In genomic region chr1:176849281-176849680, GRCh38 we compare ENCODE assay signal across 41 cellular contexts.
"Had no signal": no experiment of that assay in that cellular context is flagged by ENCODE, and none has a peak within 500 bp of the region (broad histone marks: within the 10 kb centered on the region; RNA-seq: fewer than 3 reads in every experiment).

No MANE protein-coding gene starts in this region.

- H3K27me3 Mint-ChIP-seq: activated naive CD4-positive, alpha-beta T cell treated with anti-CD3 and anti-CD28 coated beads, Interleukin-2, amount 10 ng/mL, durations not matched to agents 7 days and 5 days; activated naive CD8-positive, alpha-beta T cell treated with anti-CD3 and anti-CD28 coated beads, Interleukin-2, amount 10 ng/mL, durations not matched to agents 7 days and 5 days; activated T-cell treated with anti-CD3 and anti-CD28 coated beads, Interleukin-2, amount 50 U/mL, for 24 hours; brain; central memory CD8-positive, alpha-beta T cell had no signal

- H3K4me1 Mint-ChIP-seq: activated naive CD4-positive, alpha-beta T cell treated with anti-CD3 and anti-CD28 coated beads, Interleukin-2, amount 10 ng/mL, durations not matched to agents 7 days and 5 days; activated naive CD4-positive, alpha-beta T cell treated with anti-CD3 and anti-CD28 coated beads, Interleukin-2, amount 50 U/mL, for 24 hours; activated naive CD8-positive, alpha-beta T cell treated with anti-CD3 and anti-CD28 coated beads for 36 hours; activated naive CD8-positive, alpha-beta T cell treated with anti-CD3 and anti-CD28 coated beads, Interleukin-2, amount 10 ng/mL, durations not matched to agents 7 days and 5 days; activated naive CD8-positive, alpha-beta T cell treated with anti-CD3 and anti-CD28 coated beads, Interleukin-2, amount 50 U/mL, for 24 hours; activated T-helper 17 cell treated with anti-CD3 and anti-CD28 coated beads, Interleukin-2, amount 50 U/mL, for 72 hours; central memory CD8-positive, alpha-beta T cell had no signal

- H3K27me3 ChIP-seq: adrenal gland, ascending aorta, body of pancreas, brain microvascular endothelial cell, breast epithelium, cardiac muscle cell had no signal

- H3K4me3 ChIP-seq: adrenal gland, ascending aorta, body of pancreas, breast epithelium, cardiac muscle cell had no signal

- H3K27ac Mint-ChIP-seq: activated naive CD4-positive, alpha-beta T cell treated with anti-CD3 and anti-CD28 coated beads for 36 hours; activated naive CD4-positive, alpha-beta T cell treated with anti-CD3 and anti-CD28 coated beads, Interleukin-2, amount 10 ng/mL, durations not matched to agents 7 days and 5 days; activated naive CD4-positive, alpha-beta T cell treated with anti-CD3 and anti-CD28 coated beads, Interleukin-2, amount 50 U/mL, for 24 hours; activated naive CD4-positive, alpha-beta T cell treated with anti-CD3 and anti-CD28 coated beads, Interleukin-2, amount 50 U/mL, for 72 hours; activated naive CD8-positive, alpha-beta T cell; activated naive CD8-positive, alpha-beta T cell treated with anti-CD3 and anti-CD28 coated beads for 36 hours; activated naive CD8-positive, alpha-beta T cell treated with anti-CD3 and anti-CD28 coated beads, Interleukin-2, amount 10 ng/mL, durations not matched to agents 7 days and 5 days; activated naive CD8-positive, alpha-beta T cell treated with anti-CD3 and anti-CD28 coated beads, Interleukin-2, amount 50 U/mL, for 24 hours; activated T-cell treated with anti-CD3 and anti-CD28 coated beads, Interleukin-2, amount 50 U/mL, for 24 hours; activated T-cell treated with anti-CD3 and anti-CD28 coated beads, Interleukin-2, amount 50 U/mL, for 72 hours; activated T-helper 1 cell treated with anti-CD3 and anti-CD28 coated beads, Interleukin-12 subunit alpha, Interleukin-12 subunit beta, Interleukin-2, Interleukin-4 antibody, amounts not matched to agents 30 ng/mL and 10 ng/mL and 1 ng/mL, durations not matched to agents 14 hours and 24 hours and 36 hours; activated T-helper 17 cell treated with anti-CD3 and anti-CD28 coated beads, Interleukin-2, amount 50 U/mL, for 72 hours; activated T-helper 2 cell treated with anti-CD3 and anti-CD28 coated beads, Interferon-gamma antibody, Interleukin-2, Interleukin-4, amounts not matched to agents 10 μg/mL and 5 μg/mL and 100 μg/mL, durations not matched to agents 14 hours and 24 hours and 36 hours; brain had no signal

- FAIRE-seq: astrocyte, bronchial epithelial cell had no signal

- DNase-seq: activated effector memory CD4-positive, alpha-beta T cell treated with anti-CD3 and anti-CD28 coated beads, Interleukin-2, amount 50 U/mL, for 16 hours; activated effector memory CD4-positive, alpha-beta T cell treated with Interleukin-2 at 50 U/mL for 16 hours; activated gamma-delta T cell; activated gamma-delta T cell treated with Interleukin-2 at 50 U/mL for 16 hours; activated naive CD4-positive, alpha-beta T cell; activated naive CD4-positive, alpha-beta T cell treated with anti-CD3 and anti-CD28 coated beads for 36 hours; activated naive CD4-positive, alpha-beta T cell treated with anti-CD3 and anti-CD28 coated beads, Interleukin-2, amount 10 ng/mL, durations not matched to agents 7 days and 5 days; activated naive CD4-positive, alpha-beta T cell treated with anti-CD3 and anti-CD28 coated beads, Interleukin-2, amount 50 U/mL, for 16 hours; activated naive CD4-positive, alpha-beta T cell treated with Interleukin-2 at 50 U/mL for 16 hours; activated naive CD8-positive, alpha-beta T cell treated with anti-CD3 and anti-CD28 coated beads for 36 hours; activated naive CD8-positive, alpha-beta T cell treated with anti-CD3 and anti-CD28 coated beads, Interleukin-2, amount 10 ng/mL, durations not matched to agents 7 days and 5 days; activated naive CD8-positive, alpha-beta T cell treated with anti-CD3 and anti-CD28 coated beads, Interleukin-2, amount 50 U/mL, for 24 hours; activated T-cell treated with anti-CD3 and anti-CD28 coated beads for 4 hours; activated T-cell treated with anti-CD3 and anti-CD28 coated beads, Interleukin-2, amount 50 U/mL, for 1 hour; activated T-cell treated with anti-CD3 and anti-CD28 coated beads, Interleukin-2, amount 50 U/mL, for 24 hours; activated T-cell treated with anti-CD3 and anti-CD28 coated beads, Interleukin-2, amount 50 U/mL, for 4 hours; activated T-cell treated with anti-CD3 and anti-CD28 coated beads, Interleukin-2, amount 50 U/mL, for 48 hours; activated T-cell treated with anti-CD3 and anti-CD28 coated beads, Interleukin-2, amount 50 U/mL, for 72 hours; adrenal gland; amniotic stem cell; amygdala; anterior cingulate cortex; aorta; body of pancreas; brain microvascular endothelial cell; caudate nucleus; central memory CD4-positive, alpha-beta T cell; cerebellar nuclear complex had no signal

- H3K4me3 Mint-ChIP-seq: activated naive CD4-positive, alpha-beta T cell treated with anti-CD3 and anti-CD28 coated beads for 36 hours; activated naive CD4-positive, alpha-beta T cell treated with anti-CD3 and anti-CD28 coated beads, Interleukin-2, amount 10 ng/mL, durations not matched to agents 7 days and 5 days; activated naive CD4-positive, alpha-beta T cell treated with anti-CD3 and anti-CD28 coated beads, Interleukin-2, amount 50 U/mL, for 24 hours; activated naive CD8-positive, alpha-beta T cell; activated naive CD8-positive, alpha-beta T cell treated with anti-CD3 and anti-CD28 coated beads for 36 hours; activated naive CD8-positive, alpha-beta T cell treated with anti-CD3 and anti-CD28 coated beads, Interleukin-2, amount 10 ng/mL, durations not matched to agents 7 days and 5 days; activated naive CD8-positive, alpha-beta T cell treated with anti-CD3 and anti-CD28 coated beads, Interleukin-2, amount 50 U/mL, for 24 hours; activated T-cell treated with anti-CD3 and anti-CD28 coated beads, Interleukin-2, amount 50 U/mL, for 24 hours; activated T-cell treated with anti-CD3 and anti-CD28 coated beads, Interleukin-2, amount 50 U/mL, for 4 hours; activated T-cell treated with anti-CD3 and anti-CD28 coated beads, Interleukin-2, amount 50 U/mL, for 72 hours; activated T-helper 1 cell treated with anti-CD3 and anti-CD28 coated beads, Interleukin-12 subunit alpha, Interleukin-12 subunit beta, Interleukin-2, Interleukin-4 antibody, amounts not matched to agents 30 ng/mL and 10 ng/mL and 1 ng/mL, durations not matched to agents 14 hours and 24 hours and 36 hours; activated T-helper 17 cell treated with anti-CD3 and anti-CD28 coated beads, Interleukin-2, amount 50 U/mL, for 72 hours; brain; central memory CD8-positive, alpha-beta T cell had no signal

- H3K36me3 Mint-ChIP-seq: activated naive CD4-positive, alpha-beta T cell treated with anti-CD3 and anti-CD28 coated beads, Interleukin-2, amount 10 ng/mL, durations not matched to agents 7 days and 5 days; activated naive CD4-positive, alpha-beta T cell treated with anti-CD3 and anti-CD28 coated beads, Interleukin-2, amount 50 U/mL, for 24 hours; activated naive CD4-positive, alpha-beta T cell treated with anti-CD3 and anti-CD28 coated beads, Interleukin-2, amount 50 U/mL, for 72 hours; activated naive CD8-positive, alpha-beta T cell; activated naive CD8-positive, alpha-beta T cell treated with anti-CD3 and anti-CD28 coated beads for 36 hours; activated naive CD8-positive, alpha-beta T cell treated with anti-CD3 and anti-CD28 coated beads, Interleukin-2, amount 10 ng/mL, durations not matched to agents 7 days and 5 days; brain had no signal

- H3K9me3 Mint-ChIP-seq: activated naive CD4-positive, alpha-beta T cell treated with anti-CD3 and anti-CD28 coated beads for 36 hours; activated naive CD4-positive, alpha-beta T cell treated with anti-CD3 and anti-CD28 coated beads, Interleukin-2, amount 10 ng/mL, durations not matched to agents 7 days and 5 days; activated naive CD4-positive, alpha-beta T cell treated with anti-CD3 and anti-CD28 coated beads, Interleukin-2, amount 50 U/mL, for 24 hours; activated naive CD8-positive, alpha-beta T cell treated with anti-CD3 and anti-CD28 coated beads for 36 hours; activated naive CD8-positive, alpha-beta T cell treated with anti-CD3 and anti-CD28 coated beads, Interleukin-2, amount 10 ng/mL, durations not matched to agents 7 days and 5 days; activated naive CD8-positive, alpha-beta T cell treated with anti-CD3 and anti-CD28 coated beads, Interleukin-2, amount 50 U/mL, for 24 hours; activated T-cell treated with anti-CD3 and anti-CD28 coated beads, Interleukin-2, amount 50 U/mL, for 24 hours; activated T-cell treated with anti-CD3 and anti-CD28 coated beads, Interleukin-2, amount 50 U/mL, for 4 hours; activated T-cell treated with anti-CD3 and anti-CD28 coated beads, Interleukin-2, amount 50 U/mL, for 72 hours; activated T-helper 1 cell treated with anti-CD3 and anti-CD28 coated beads, Interleukin-12 subunit alpha, Interleukin-12 subunit beta, Interleukin-2, Interleukin-4 antibody, amounts not matched to agents 30 ng/mL and 10 ng/mL and 1 ng/mL, durations not matched to agents 14 hours and 24 hours and 36 hours; activated T-helper 2 cell treated with anti-CD3 and anti-CD28 coated beads, Interferon-gamma antibody, Interleukin-2, Interleukin-4, amounts not matched to agents 10 μg/mL and 5 μg/mL and 100 μg/mL, durations not matched to agents 14 hours and 24 hours and 36 hours; central memory CD8-positive, alpha-beta T cell had no signal

- H3K36me3 ChIP-seq: adrenal gland, ascending aorta, brain microvascular endothelial cell, breast epithelium, cardiac muscle cell had no signal

- H3K9me3 ChIP-seq: adrenal gland, ascending aorta, body of pancreas, breast epithelium had no signal

- H3K27ac ChIP-seq: adrenal gland, ascending aorta, body of pancreas, brain microvascular endothelial cell, breast epithelium, cardiac muscle cell had no signal

- H3K4me1 ChIP-seq: adrenal gland, ascending aorta, breast epithelium had no signal
